In genomic region chr3:148408667-148409066, GRCh38 we compare ENCODE assay signal across 22 cellular contexts.
"Had no signal": no experiment of that assay in that cellular context is flagged by ENCODE, and none has a peak within 500 bp of the region (broad histone marks: within the 10 kb centered on the region; RNA-seq: fewer than 3 reads in every experiment).

No MANE protein-coding gene starts in this region.

- H3K36me3 ChIP-seq: esophagus squamous epithelium, neutrophil, sigmoid colon, stomach, thoracic aorta, transverse colon had no signal

- H3K4me2 ChIP-seq: hepatocyte had no signal

- H3K79me2 ChIP-seq: hepatocyte had no signal

- H3K27me3 Mint-ChIP-seq: naive thymus-derived CD8-positive, alpha-beta T cell had no signal

- H3K4me3 Mint-ChIP-seq: naive thymus-derived CD8-positive, alpha-beta T cell had no signal

- H2AFZ ChIP-seq: hepatocyte had no signal

- H3K27me3 ChIP-seq: esophagus squamous epithelium, hepatocyte, neutrophil, sigmoid colon, stomach, transverse colon had no signal

- H3K4me1 Mint-ChIP-seq: naive thymus-derived CD8-positive, alpha-beta T cell had no signal

- FAIRE-seq: small intestine had no signal

- H3K27ac ChIP-seq: epithelial cell of prostate, esophagus squamous epithelium, hepatocyte, neutrophil, psoas muscle, sigmoid colon, stomach, thoracic aorta, transverse colon had no signal

- ATAC-seq: left colon; left ventricle myocardium superior; mucosa of descending colon; naive thymus-derived CD8-positive, alpha-beta T cell; psoas muscle had no signal

- H3K4me3 ChIP-seq: esophagus squamous epithelium, hepatocyte, lung, mucosa of descending colon, psoas muscle, sigmoid colon, stomach, thoracic aorta, transverse colon had no signal

- H3K4me1 ChIP-seq: esophagus squamous epithelium, psoas muscle, sigmoid colon, stomach, transverse colon had no signal

- H3K9me3 ChIP-seq: esophagus squamous epithelium, mucosa of descending colon, neutrophil, psoas muscle, sigmoid colon, thoracic aorta, transverse colon had no signal

- DNase-seq: effector memory CD4-positive, alpha-beta T cell; esophagus squamous epithelium; foreskin melanocyte; head of caudate nucleus; left colon; left ventricle myocardium superior; mucosa of descending colon; naive thymus-derived CD8-positive, alpha-beta T cell; psoas muscle; retina; sigmoid colon; small intestine; stimulated activated CD4-positive, alpha-beta T cell treated with anti-CD3 and anti-CD28 coated beads, Interleukin-12 subunit alpha, Interleukin-12 subunit beta, amount 100 ng/mL, for 4 hours; stimulated activated naive CD4-positive, alpha-beta T cell; stomach; substantia nigra; transverse colon had no signal
